10 cellular contexts compared by ENCODE assay signal in genomic region chr20:1328680-1329330, GRCh38. TPM values are rescaled to one million over a fixed set of nuclear protein-coding genes. Genes with fewer than 3 reads are reported as not detected.
A peak's percentile ranks its signal among the peaks of the same experiment; 100 is the strongest.
DNase-seq lines count a peak whose midpoint lies in the region; ATAC-seq, FAIRE-seq and TF ChIP-seq lines count a peak whose summit lies in the region.
"Had no signal": no experiment of that assay in that cellular context is flagged by ENCODE, and none has a peak within 500 bp of the region (broad histone marks: within the 10 kb centered on the region; RNA-seq: fewer than 3 reads in every experiment).

A gene with protein sequence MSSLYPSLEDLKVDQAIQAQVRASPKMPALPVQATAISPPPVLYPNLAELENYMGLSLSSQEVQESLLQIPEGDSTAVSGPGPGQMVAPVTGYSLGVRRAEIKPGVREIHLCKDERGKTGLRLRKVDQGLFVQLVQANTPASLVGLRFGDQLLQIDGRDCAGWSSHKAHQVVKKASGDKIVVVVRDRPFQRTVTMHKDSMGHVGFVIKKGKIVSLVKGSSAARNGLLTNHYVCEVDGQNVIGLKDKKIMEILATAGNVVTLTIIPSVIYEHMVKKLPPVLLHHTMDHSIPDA (minus strand): TSS chr20:1329139. CDS start chr20:1320416, 8,723 bp downstream.

- ATAC-seq in SK-N-SH treated with all-trans-retinoic acid at 6 μM for 48 hours (no peak), HG02852 (IDR thresholded peaks at IDR 0.05; ENCODE audit: unreplicated experiment) (no peak)
- no peak for ATAC-seq in stimulated activated memory B cell treated with anti-CD40 and anti-IgM and Interleukin-4, amounts not matched to agents 10 μg/mL and 1 μg/mL and 100 μg/mL, for 72 hours

- H3K9me2 ChIP-seq in SK-N-SH, result no peaks in the 10 kb centered on the region

- peaks cover 7 to 10% of the 10 kb centered on the region in 2 experiments for H3K36me3 ChIP-seq in SK-N-SH (replicated peaks in 1 of 2; ENCODE audit: control insufficient read depth in 1 of 2, insufficient read depth in 2 of 2, low read length in 1 of 2)

- H2AFZ ChIP-seq in SK-N-SH (ENCODE audit: low read depth), result no peak within 1 kb of the TSS

- H4K20me1 ChIP-seq in SK-N-SH (ENCODE audit: insufficient read depth), result peaks cover 13% of the 10 kb centered on the region; the same call in 1 of the 2 replicates

- H3K27ac ChIP-seq in SK-N-SH (ENCODE audit: low read depth in 2 of 2, low read length in 1 of 2), result no peak within 1 kb of the TSS; a peak in 1 of 4 replicates

- WGBS in SK-N-SH (ENCODE audit: low lambda C conversion rate), result 82% methylated on average over 4 of the region's 8 CpGs

- DNase-seq in SK-N-SH, result no peak
- DNase-seq in activated CD8-positive, alpha-beta memory T cell treated with anti-CD3 and anti-CD28 coated beads, Interleukin-2, amount 50 U/mL, for 48 hours, result peak; percentile 46
- peak; percentile 52 for DNase-seq in islet precursor cell
- no peak for DNase-seq in effector CD8-positive, alpha-beta T cell (lab: John Stamatoyannopoulos, UW)
- no peak for DNase-seq in GM12891 (ENCODE audit: insufficient read length, low spot score)

- H3K4me1 ChIP-seq in SK-N-SH (ENCODE audit: control insufficient read depth in 1 of 2, insufficient read depth in 2 of 2, low read depth in 1 of 2, low read length in 1 of 2), result peaks cover 27 to 32% of the 10 kb centered on the region in 2 experiments

- no peak for FAIRE-seq in GM12891 (lab: Jason Lieb, UNC)

- peak within 1 kb of the TSS; percentile 38 for H3K4me3 Mint-ChIP-seq in stimulated activated memory B cell treated with anti-CD40 and anti-IgM and Interleukin-4, amounts not matched to agents 10 μg/mL and 1 μg/mL and 100 μg/mL, for 72 hours
- H3K4me3 Mint-ChIP-seq: dendritic cell treated with granulocyte-macrophage colony-stimulating factor and Interleukin-4, amounts not matched to agents 40 ng/mL and 50 ng/mL, for 4 days had no signal

- TF ChIP-seq EP300 in SK-N-SH (IDR thresholded peaks at IDR 0.05; ENCODE audit: borderline replicate concordance in 1 of 2, low read depth in 1 of 2, low read length in 1 of 2), result no peak

- TF ChIP-seq POLR2A in GM12891 (IDR thresholded peaks at IDR 0.05; ENCODE audit: low read depth, low read length), result no peak

- no peak for TF ChIP-seq RAD21 in SK-N-SH (IDR thresholded peaks at IDR 0.05; ENCODE audit: low read length)

- peak within 1 kb of the TSS; percentile 89 for H3K4me2 ChIP-seq in SK-N-SH

- H3K36me3 Mint-ChIP-seq in stimulated activated memory B cell treated with anti-CD40 and anti-IgM and Interleukin-4, amounts not matched to agents 10 μg/mL and 1 μg/mL and 100 μg/mL, for 72 hours, result peaks cover 16% of the 10 kb centered on the region

- TF ChIP-seq CTCF in SK-N-SH (IDR thresholded peaks at IDR 0.05), result no peak

- POLR2A ChIA-PET in SK-N-SH (lab: Yijun Ruan, JAX), result no interaction called here

- H3K79me2 ChIP-seq in SK-N-SH (ENCODE audit: insufficient read depth), result peaks cover 78% of the 10 kb centered on the region

- H3K27me3 ChIP-seq in SK-N-SH (ENCODE audit: insufficient read depth), result no peaks in the 10 kb centered on the region

- H3K4me3 ChIP-seq in SK-N-SH (ENCODE audit: low read depth in 2 of 2, low read length in 1 of 2), result no peak within 1 kb of the TSS
- H3K4me3 ChIP-seq: HAP-1 had no signal

- no peaks in the 10 kb centered on the region for H3K9me3 ChIP-seq in SK-N-SH
- H3K9me3 ChIP-seq: HAP-1 had no signal

- peaks cover 8% of the 10 kb centered on the region for H3F3A ChIP-seq in SK-N-SH (replicated peaks; ENCODE audit: insufficient read depth)

- no peaks in the 10 kb centered on the region for H3K9me3 Mint-ChIP-seq in stimulated activated memory B cell treated with anti-CD40 and anti-IgM and Interleukin-4, amounts not matched to agents 10 μg/mL and 1 μg/mL and 100 μg/mL, for 72 hours
- H3K9me3 Mint-ChIP-seq: dendritic cell treated with granulocyte-macrophage colony-stimulating factor and Interleukin-4, amounts not matched to agents 40 ng/mL and 50 ng/mL, for 4 days had no signal

- H3K27ac Mint-ChIP-seq in stimulated activated memory B cell treated with anti-CD40 and anti-IgM and Interleukin-4, amounts not matched to agents 10 μg/mL and 1 μg/mL and 100 μg/mL, for 72 hours, result peak within 1 kb of the TSS; percentile 86
- H3K27ac Mint-ChIP-seq: dendritic cell treated with granulocyte-macrophage colony-stimulating factor and Interleukin-4, amounts not matched to agents 40 ng/mL and 50 ng/mL, for 4 days had no signal

- H3K27me3 Mint-ChIP-seq in stimulated activated memory B cell treated with anti-CD40 and anti-IgM and Interleukin-4, amounts not matched to agents 10 μg/mL and 1 μg/mL and 100 μg/mL, for 72 hours, result no peaks in the 10 kb centered on the region
- H3K27me3 Mint-ChIP-seq: dendritic cell treated with granulocyte-macrophage colony-stimulating factor and Interleukin-4, amounts not matched to agents 40 ng/mL and 50 ng/mL, for 4 days had no signal

- peaks cover 37% of the 10 kb centered on the region for H3K4me1 Mint-ChIP-seq in stimulated activated memory B cell treated with anti-CD40 and anti-IgM and Interleukin-4, amounts not matched to agents 10 μg/mL and 1 μg/mL and 100 μg/mL, for 72 hours

- CTCF ChIA-PET in SK-N-SH (lab: Yijun Ruan, JAX), result interaction anchor here (1.3 to 1.6 kb wide), 3 partner anchors 16 to 138 kb away, joined by 3 to 5 read pairs (median 4); partner anchors contain the start of gene NSFL1C

- H3K9ac ChIP-seq in SK-N-SH, result no peak within 1 kb of the TSS

TF ChIP-seq in SK-N-SH, 30 proteins besides CTCF, POLR2A, EP300 and RAD21 (continues in another document):
- TF ChIP-seq SIN3A (IDR thresholded peaks at IDR 0.05; ENCODE audit: borderline replicate concordance, low read depth, low read length) (no peak), FOXM1 (IDR thresholded peaks at IDR 0.05; ENCODE audit: low read depth) (no peak), CHD2 (IDR thresholded peaks at IDR 0.05; ENCODE audit: low read length, partially characterized antibody) (no peak), RCOR1 (IDR thresholded peaks at IDR 0.05; ENCODE audit: low read length) (no peak), EZH2phosphoT487 (IDR thresholded peaks at IDR 0.05; ENCODE audit: borderline replicate concordance, low read depth) (no peak), YY1 (IDR thresholded peaks at IDR 0.05; ENCODE audit: low read depth) (no peak), USF1 (IDR thresholded peaks at IDR 0.05; ENCODE audit: borderline replicate concordance, low read depth) (no peak), NRF1 (IDR thresholded peaks at IDR 0.05; ENCODE audit: low read depth, low read length) (no peak), RFX5 (IDR thresholded peaks at IDR 0.05; ENCODE audit: low read length) (no peak), TCF12 (IDR thresholded peaks at IDR 0.05) (no peak)

TF ChIP-seq in SK-N-SH treated with all-trans-retinoic acid at 6 μM for 48 hours, 23 proteins besides CTCF, POLR2A, EP300 and RAD21 (continues in another document):
- TF ChIP-seq ZFP30 (CRISPR knock-in tag; IDR thresholded peaks at IDR 0.05) (no peak), ESRRG (CRISPR knock-in tag; IDR thresholded peaks at IDR 0.05) (no peak), GLIS3 (CRISPR knock-in tag; IDR thresholded peaks at IDR 0.05) (no peak)
- TF ChIP-seq, protein P1, sequence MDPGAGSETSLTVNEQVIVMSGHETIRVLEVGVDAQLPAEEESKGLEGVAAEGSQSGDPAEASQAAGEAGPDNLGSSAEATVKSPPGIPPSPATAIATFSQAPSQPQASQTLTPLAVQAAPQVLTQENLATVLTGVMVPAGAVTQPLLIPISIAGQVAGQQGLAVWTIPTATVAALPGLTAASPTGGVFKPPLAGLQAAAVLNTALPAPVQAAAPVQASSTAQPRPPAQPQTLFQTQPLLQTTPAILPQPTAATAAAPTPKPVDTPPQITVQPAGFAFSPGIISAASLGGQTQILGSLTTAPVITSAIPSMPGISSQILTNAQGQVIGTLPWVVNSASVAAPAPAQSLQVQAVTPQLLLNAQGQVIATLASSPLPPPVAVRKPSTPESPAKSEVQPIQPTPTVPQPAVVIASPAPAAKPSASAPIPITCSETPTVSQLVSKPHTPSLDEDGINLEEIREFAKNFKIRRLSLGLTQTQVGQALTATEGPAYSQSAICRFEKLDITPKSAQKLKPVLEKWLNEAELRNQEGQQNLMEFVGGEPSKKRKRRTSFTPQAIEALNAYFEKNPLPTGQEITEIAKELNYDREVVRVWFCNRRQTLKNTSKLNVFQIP (CRISPR knock-in tag; IDR thresholded peaks at IDR 0.05; ENCODE audit: borderline replicate concordance, low read depth), result no peak

TF ChIP-seq in GM12891, 5 proteins besides CTCF, POLR2A, EP300 and RAD21:
- TF ChIP-seq POLR2AphosphoS5 (IDR thresholded peaks at IDR 0.05; ENCODE audit: low read depth, low read length) (no peak), POU2F2 (IDR thresholded peaks at IDR 0.05; ENCODE audit: low read depth, low read length) (no peak), PAX5 (IDR thresholded peaks at IDR 0.05; ENCODE audit: insufficient read depth, low read length, severe bottlenecking) (no peak), SPI1 (IDR thresholded peaks at IDR 0.05; ENCODE audit: low read depth, low read length) (no peak), TAF1 (IDR thresholded peaks at IDR 0.05; ENCODE audit: low read depth, low read length) (no peak)

RNA-seq across cellular contexts. Expression of the gene that starts here (rescaled TPM):
- 3.0 and 4.0 TPM in 2 replicates for polyA plus RNA-seq in SK-N-SH (2012; rRNA removed)
- polyA plus RNA-seq in SK-N-SH (2012; cell fraction: cytosol; rRNA removed), result 1.8 and 2.6 TPM in 2 replicates
- 6.6 and 8.2 TPM in 2 replicates for polyA plus RNA-seq in SK-N-SH (2012; cell fraction: nucleus; rRNA removed)
- polyA plus RNA-seq in GM12891 (2012; ENCODE audit: low read depth, missing spikeins), result 0.77 TPM

Comparison
In these comparisons a context has a peak if more than half of its experiments do, and no peak if none do; other contexts are left out.
1. DNase-seq: peak in activated CD8-positive, alpha-beta memory T cell treated with anti-CD3 and anti-CD28 coated beads, Interleukin-2, amount 50 U/mL, for 48 hours (single experiment) and islet precursor cell (single experiment); none in SK-N-SH (single experiment), effector CD8-positive, alpha-beta T cell (single experiment) and GM12891 (single experiment).